In the genomic region with DNA sequence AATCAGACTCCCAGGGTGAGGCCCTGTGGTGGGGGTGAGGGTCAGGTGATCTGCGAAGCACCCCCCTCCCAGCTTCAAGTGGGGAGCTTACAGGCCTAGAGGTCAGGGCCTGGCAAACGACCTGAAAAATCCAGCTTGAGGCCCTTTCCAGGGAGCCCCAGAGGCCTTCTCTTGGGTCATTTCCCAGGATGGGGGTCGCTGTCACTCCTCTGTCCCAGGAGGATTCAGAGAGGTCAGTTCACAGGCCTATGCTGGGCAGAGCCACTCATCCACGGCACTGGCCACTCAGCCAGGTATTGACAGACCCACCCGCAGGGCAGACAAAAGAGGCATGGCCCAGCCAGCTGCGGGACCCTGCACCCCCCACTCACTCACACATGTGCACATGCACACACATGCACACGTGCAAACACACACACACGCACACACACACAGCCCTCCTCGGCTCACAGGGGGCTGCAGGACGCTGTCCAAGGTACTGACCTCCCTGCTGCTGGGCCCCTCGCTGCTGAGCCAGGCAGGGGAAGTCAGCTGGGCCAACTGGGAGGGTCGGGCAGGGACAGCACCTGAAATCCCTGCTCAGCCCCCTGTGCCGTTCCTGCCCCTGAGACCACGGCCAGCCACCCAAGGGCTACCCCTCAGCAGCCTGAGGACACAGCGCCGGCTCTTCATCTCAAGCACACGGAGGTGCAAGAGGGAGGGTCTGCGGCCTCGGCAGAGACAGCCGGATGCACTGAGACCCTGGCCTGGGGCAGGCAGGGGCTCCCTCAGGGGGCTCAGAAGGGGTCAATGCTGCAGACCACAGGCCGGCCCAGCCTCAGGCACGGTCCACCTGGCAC, we compare ENCODE assay signal across 13 cellular contexts.
DNase-seq lines count a peak whose midpoint lies in the region; ATAC-seq and TF ChIP-seq lines count a peak whose summit lies in the region.
"Had no signal": no experiment of that assay in that cellular context is flagged by ENCODE, and none has a peak within 500 bp of the region (broad histone marks: within the 10 kb centered on the region; RNA-seq: fewer than 3 reads in every experiment).

No MANE protein-coding gene starts in this region.

- no peak for TF ChIP-seq RAD21 in neural cell (conservative IDR thresholded peaks at IDR 0.05)

- peaks cover 24% of the 10 kb centered on the region for H4K20me1 ChIP-seq in DND-41 (ENCODE audit: insufficient read depth, low read length)
- no peaks in the 10 kb centered on the region for H4K20me1 ChIP-seq in neural cell (ENCODE audit: insufficient read depth)

- H3K27ac ChIP-seq in DND-41 (ENCODE audit: low read length) (no peak overlapping the region), neural cell (ENCODE audit: low read length) (no peak overlapping the region), colonic mucosa (no peak overlapping the region)
- H3K27ac ChIP-seq: C4-2B, esophagus muscularis mucosa, KMS-11 had no signal

- H3K36me3 ChIP-seq in DND-41 (ENCODE audit: insufficient read depth, low read length), result no peaks in the 10 kb centered on the region
- no peaks in the 10 kb centered on the region for H3K36me3 ChIP-seq in NT2/D1 (ENCODE audit: insufficient read depth, insufficient read length, low read length)
- no peaks in the 10 kb centered on the region for H3K36me3 ChIP-seq in neural cell (ENCODE audit: insufficient read depth, low read length)
- no peaks in the 10 kb centered on the region for H3K36me3 ChIP-seq in colonic mucosa
- H3K36me3 ChIP-seq: esophagus muscularis mucosa had no signal

- no peaks in the 10 kb centered on the region for H3F3A ChIP-seq in neural cell (ENCODE audit: insufficient read depth, low read length, poor library complexity, severe bottlenecking)

- TF ChIP-seq CTCF in DND-41 (IDR thresholded peaks at IDR 0.05; ENCODE audit: borderline replicate concordance, extremely low read depth, low read length, poor library complexity, severe bottlenecking) (no peak), fibroblast of mammary gland (conservative IDR thresholded peaks at IDR 0.05; ENCODE audit: control insufficient read depth, insufficient read depth, low read depth, low read length) (no peak), neural cell (IDR thresholded peaks at IDR 0.05; ENCODE audit: poor library complexity, severe bottlenecking) (no peak), colonic mucosa (IDR thresholded peaks at IDR 0.05) (no peak)

- H3K9ac ChIP-seq in DND-41 (ENCODE audit: low read depth, low read length), result no peak overlapping the region
- no peak overlapping the region for H3K9ac ChIP-seq in NT2/D1 (ENCODE audit: insufficient read length, low read depth)
- H3K9ac ChIP-seq in neural cell (ENCODE audit: low read length), result no peak overlapping the region
- H3K9ac ChIP-seq in colonic mucosa (ENCODE audit: low read depth in 2 of 2, low read length in 2 of 2), result no peak overlapping the region
- H3K9ac ChIP-seq: KMS-11 had no signal

- intact Hi-C loops in colonic mucosa (cut with DNase I), result no loop called here

- no peaks in the 10 kb centered on the region for H3K9me2 ChIP-seq in neural cell (ENCODE audit: insufficient read depth, low read length)

- TF ChIP-seq EP300 in neural cell (conservative IDR thresholded peaks at IDR 0.05; ENCODE audit: poor library complexity, severe bottlenecking), result no peak

- H3K79me2 ChIP-seq in DND-41 (ENCODE audit: insufficient read depth, low read length) (no peaks in the 10 kb centered on the region), neural cell (replicated peaks; ENCODE audit: insufficient read depth, low read length) (no peaks in the 10 kb centered on the region)

- peak; percentile 94 for ATAC-seq in DND-41 (ENCODE audit: insufficient read depth, low read depth)
- ATAC-seq: naive thymus-derived CD8-positive, alpha-beta T cell; stimulated activated effector memory CD8-positive, alpha-beta T cell treated with anti-CD3 and anti-CD28 coated beads, Interleukin-12 subunit alpha, Interleukin-12 subunit beta, amount 100 ng/mL, for 72 hours had no signal

- no peaks in the 10 kb centered on the region for H3K4me1 ChIP-seq in DND-41 (ENCODE audit: insufficient read depth, low read length)
- H3K4me1 ChIP-seq in NT2/D1 (ENCODE audit: insufficient read depth, insufficient read length), result peaks cover 16% of the 10 kb centered on the region
- no peaks in the 10 kb centered on the region for H3K4me1 ChIP-seq in colonic mucosa
- H3K4me1 ChIP-seq: esophagus muscularis mucosa had no signal

- H3K9me3 ChIP-seq in DND-41 (ENCODE audit: insufficient read depth, low read length, severe bottlenecking) (no peaks in the 10 kb centered on the region), NT2/D1 (ENCODE audit: insufficient read depth, low read length) (no peaks in the 10 kb centered on the region), neural cell (ENCODE audit: low read length) (no peaks in the 10 kb centered on the region), colonic mucosa (no peaks in the 10 kb centered on the region)
- H3K9me3 ChIP-seq: esophagus muscularis mucosa had no signal

- H3K27me3 ChIP-seq in DND-41 (ENCODE audit: insufficient read depth, low read length, poor library complexity) (no peaks in the 10 kb centered on the region), NT2/D1 (ENCODE audit: insufficient read depth, insufficient read length) (peaks cover 24% of the 10 kb centered on the region), neural cell (ENCODE audit: insufficient read depth, low read depth, low read length) (no peaks in the 10 kb centered on the region), colonic mucosa (no peaks in the 10 kb centered on the region)

- peak; percentile 70 for DNase-seq in DND-41
- peak; percentile 60 for DNase-seq in NT2/D1 (ENCODE audit: low read depth, low spot score)
- peak; percentile 20 for DNase-seq in fibroblast of mammary gland (ENCODE audit: low read depth)
- no peak for DNase-seq in HT-29 (ENCODE audit: low spot score)
- no peak for DNase-seq in activated naive CD4-positive, alpha-beta T cell (lab: John Stamatoyannopoulos, UW)
- no peak for DNase-seq in DMS79 treated with DMSO at 0.1 percent for 48 hours (lab: John Stamatoyannopoulos, UW)
- DNase-seq in colonic mucosa, result no peak

- no peak overlapping the region for H3K4me2 ChIP-seq in DND-41 (ENCODE audit: insufficient read depth, low read length)
- H3K4me2 ChIP-seq in neural cell (ENCODE audit: low read length), result no peak overlapping the region
- H3K4me2 ChIP-seq: KMS-11 had no signal

- H2AFZ ChIP-seq in DND-41 (ENCODE audit: low read depth, low read length) (no peak overlapping the region), neural cell (ENCODE audit: low read depth, low read length) (no peak overlapping the region)

- H3K4me3 ChIP-seq in DND-41 (ENCODE audit: low read depth in 1 of 2, low read length in 2 of 2), result no peak overlapping the region
- no peak overlapping the region for H3K4me3 ChIP-seq in NT2/D1 (ENCODE audit: insufficient read length, low read depth)
- H3K4me3 ChIP-seq in fibroblast of mammary gland (ENCODE audit: control insufficient read depth, low read depth, low read length), result no peak overlapping the region
- H3K4me3 ChIP-seq in neural cell (ENCODE audit: low read length), result no peak overlapping the region
- H3K4me3 ChIP-seq in colonic mucosa, result no peak overlapping the region
- H3K4me3 ChIP-seq: esophagus muscularis mucosa had no signal

TF ChIP-seq in neural cell, 6 proteins besides CTCF, POLR2A, EP300 and RAD21:
- TF ChIP-seq MXI1 (conservative IDR thresholded peaks at IDR 0.05; ENCODE audit: poor library complexity, severe bottlenecking) (no peak), REST (IDR thresholded peaks at IDR 0.05; ENCODE audit: borderline replicate concordance) (peak; percentile 83)

Comparison
In these comparisons a context has a peak if more than half of its experiments do, and no peak if none do; other contexts are left out.
1. DNase-seq: peak in DND-41 (single experiment), NT2/D1 (single experiment) and fibroblast of mammary gland (single experiment); none in HT-29 (single experiment), activated naive CD4-positive, alpha-beta T cell (0 of 4), DMS79 treated with DMSO at 0.1 percent for 48 hours (single experiment) and colonic mucosa (single experiment).